27 cellular contexts compared by ENCODE assay signal in the genomic region with DNA sequence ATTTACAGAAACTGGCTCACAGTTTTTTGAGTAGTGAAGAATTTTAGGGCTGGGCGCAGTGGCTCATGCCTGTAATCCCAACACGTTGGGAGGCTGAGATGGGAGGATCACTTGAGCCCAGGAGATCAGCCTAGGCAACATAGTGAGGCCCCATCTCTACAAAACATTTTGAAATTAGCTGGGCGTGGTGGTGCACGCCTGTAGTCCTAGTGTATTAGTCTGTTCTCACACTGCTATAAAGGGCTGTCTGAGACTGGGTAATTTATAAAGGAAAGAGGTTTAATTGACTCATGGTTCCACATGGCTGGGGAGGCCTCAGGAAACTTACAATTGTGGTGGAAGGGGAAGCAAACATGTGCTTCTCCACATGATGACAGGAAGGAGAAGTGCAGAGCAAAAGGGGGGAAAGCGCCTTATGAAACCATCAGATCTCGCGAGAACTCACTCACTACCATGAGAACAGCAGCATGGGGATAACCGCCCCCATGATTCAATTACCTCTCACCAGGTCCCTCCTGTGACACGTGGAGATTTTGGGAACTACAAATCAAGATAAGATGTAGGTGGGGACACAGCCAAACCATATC. TPM values are rescaled to one million over a fixed set of nuclear protein-coding genes. Genes with fewer than 3 reads are reported as not detected.
DNase-seq lines count a peak whose midpoint lies in the region; ATAC-seq and TF ChIP-seq lines count a peak whose summit lies in the region.
"Had no signal": no experiment of that assay in that cellular context is flagged by ENCODE, and none has a peak within 500 bp of the region (broad histone marks: within the 10 kb centered on the region; RNA-seq: fewer than 3 reads in every experiment).

No MANE protein-coding gene starts in this region.

- no peak overlapping the region for H3K4me3 Mint-ChIP-seq in osteocyte (ENCODE audit: unreplicated experiment)
- H3K4me3 Mint-ChIP-seq: activated CD4-positive, alpha-beta memory T cell treated with anti-CD3 and anti-CD28 coated beads for 36 hours; activated T-helper 17 cell treated with anti-CD3 and anti-CD28 coated beads, Interleukin-2, amount 50 U/mL, for 72 hours; effector memory CD8-positive, alpha-beta T cell; mesothelial cell of epicardium; natural killer cell had no signal

- WGBS in GM23248 (ENCODE audit: low coverage in 1 of 2, low lambda C conversion rate in 2 of 2, missing lambda C conversion rate in 2 of 2), 2 experiments = 80 to 81% methylated on average over 9 of the region's 9 CpGs
- 87 to 92% methylated on average over 9 of the region's 9 CpGs for WGBS in aorta, 2 donors

- peaks cover 11% of the 10 kb centered on the region for H3K9me3 Mint-ChIP-seq in osteocyte (ENCODE audit: unreplicated experiment)
- H3K9me3 Mint-ChIP-seq: effector memory CD8-positive, alpha-beta T cell; natural killer cell had no signal

- peak; percentile 5 for DNase-seq in GM23248
- DNase-seq in PC-3 = peak; percentile 14
- no peak for DNase-seq in epithelial cell of prostate (ENCODE audit: low read depth, low spot score)
- no peak for DNase-seq in osteocyte (ENCODE audit: extremely low spot score, unreplicated experiment)
- no peak for DNase-seq in aorta
- no peak for DNase-seq in activated CD4-positive, CD25-positive, alpha-beta regulatory T cell treated with anti-CD3 and anti-CD28 coated beads, Interleukin-2, amount 50 U/mL, for 72 hours
- DNase-seq: activated CD4-positive, alpha-beta memory T cell treated with anti-CD3 and anti-CD28 coated beads for 36 hours; activated naive CD4-positive, alpha-beta T cell treated with anti-CD3 and anti-CD28 coated beads, Interleukin-2, amount 50 U/mL, for 16 hours; effector memory CD8-positive, alpha-beta T cell; hypothalamus; left ventricle myocardium superior; natural killer cell; NCI-H1092; NCI-H1694 treated with DMSO at 0.1 percent for 48 hours; Peyer's patch; retina; stimulated activated CD4-positive, alpha-beta T cell treated with anti-CD3 and anti-CD28 coated beads, Interleukin-2, amount 100 ng/mL, for 24 hours had no signal

- peak overlapping the region; percentile 66 for H3K27ac ChIP-seq in GM23248
- H3K27ac ChIP-seq in PC-3 (ENCODE audit: low read length) = peak overlapping the region; percentile 95
- peak overlapping the region; percentile 86 for H3K27ac ChIP-seq in epithelial cell of prostate
- no peak overlapping the region for H3K27ac ChIP-seq in aorta (ENCODE audit: low read depth in 1 of 2, low read length in 2 of 2)
- H3K27ac ChIP-seq: BLaER1 treated with 17β-estradiol and CSF1 and Interleukin-3, amounts not matched to agents 10 nM and 100 nM; cardiac muscle cell; coronary artery; HL-60; Peyer's patch; SJSA1; tibial nerve had no signal

- H3K79me2 ChIP-seq in GM23248 (ENCODE audit: insufficient read depth) = no peaks in the 10 kb centered on the region
- no peaks in the 10 kb centered on the region for H3K79me2 ChIP-seq in PC-3 (ENCODE audit: low read length)

- H3K4me3 ChIP-seq in GM23248 (no peak overlapping the region), PC-3 (ENCODE audit: low read length) (peak overlapping the region; percentile 41; the same call in 1 of the 2 replicates), aorta (ENCODE audit: low read length in 2 of 2) (no peak overlapping the region)
- H3K4me3 ChIP-seq: BLaER1 treated with 17β-estradiol and CSF1 and Interleukin-3, amounts not matched to agents 10 nM and 100 nM; cardiac muscle cell; coronary artery; Peyer's patch; SJSA1; tibial nerve had no signal

- H3K36me3 Mint-ChIP-seq in osteocyte (ENCODE audit: unreplicated experiment) = no peaks in the 10 kb centered on the region
- H3K36me3 Mint-ChIP-seq: mesothelial cell of epicardium, natural killer cell had no signal

- H3K9me2 ChIP-seq in GM23248 (ENCODE audit: insufficient read depth) = no peaks in the 10 kb centered on the region
- H3K9me2 ChIP-seq in PC-3 (replicated peaks; ENCODE audit: low read length) = no peaks in the 10 kb centered on the region

- H3K4me1 Mint-ChIP-seq in osteocyte (ENCODE audit: unreplicated experiment) = peaks cover 36% of the 10 kb centered on the region
- H3K4me1 Mint-ChIP-seq: activated T-helper 17 cell treated with anti-CD3 and anti-CD28 coated beads, Interleukin-2, amount 50 U/mL, for 72 hours; natural killer cell had no signal

- H3K27ac Mint-ChIP-seq in osteocyte (ENCODE audit: unreplicated experiment) = peak overlapping the region; percentile 92
- H3K27ac Mint-ChIP-seq: activated CD4-positive, alpha-beta memory T cell treated with anti-CD3 and anti-CD28 coated beads for 36 hours; activated T-helper 17 cell treated with anti-CD3 and anti-CD28 coated beads, Interleukin-2, amount 50 U/mL, for 72 hours; effector memory CD8-positive, alpha-beta T cell; natural killer cell had no signal

- POLR2A ChIA-PET in PC-3 (lab: Charles Lee; ENCODE audit: unreplicated experiment) = no interaction called here

- peak; percentile 20 for ATAC-seq in PC-3
- ATAC-seq in GM19328 (IDR thresholded peaks at IDR 0.05; ENCODE audit: unreplicated experiment) = no peak
- no peak for ATAC-seq in aorta (ENCODE audit: low FRiP score)
- ATAC-seq: activated CD4-positive, CD25-positive, alpha-beta regulatory T cell treated with anti-CD3 and anti-CD28 coated beads, Interleukin-2, amount 50 U/mL, for 24 hours; activated T-helper 17 cell treated with anti-CD3 and anti-CD28 coated beads, Interleukin-2, amount 50 U/mL, for 72 hours; effector memory CD8-positive, alpha-beta T cell; left ventricle myocardium superior; natural killer cell had no signal

- no peaks in the 10 kb centered on the region for H3K9me3 ChIP-seq in GM23248 (ENCODE audit: low read depth)
- no peaks in the 10 kb centered on the region for H3K9me3 ChIP-seq in PC-3 (ENCODE audit: low read length)
- no peaks in the 10 kb centered on the region for H3K9me3 ChIP-seq in aorta (ENCODE audit: control insufficient read depth, low read length)
- H3K9me3 ChIP-seq: Peyer's patch, SJSA1, tibial nerve had no signal

- H3K9ac ChIP-seq in GM23248 (no peak overlapping the region), PC-3 (ENCODE audit: low read length) (peak overlapping the region; percentile 54)
- H3K9ac ChIP-seq: BLaER1 treated with 17β-estradiol and CSF1 and Interleukin-3, amounts not matched to agents 10 nM and 100 nM had no signal

- no peaks in the 10 kb centered on the region for H3K36me3 ChIP-seq in GM23248 (ENCODE audit: low read depth)
- no peaks in the 10 kb centered on the region; the same call in 1 of the 2 replicates for H3K36me3 ChIP-seq in PC-3 (ENCODE audit: low read depth, low read length)
- H3K36me3 ChIP-seq in aorta (ENCODE audit: control insufficient read depth in 1 of 2, insufficient read depth in 2 of 2, low read length in 1 of 2) = no peaks in the 10 kb centered on the region
- H3K36me3 ChIP-seq: BLaER1 treated with 17β-estradiol and CSF1 and Interleukin-3, amounts not matched to agents 10 nM and 100 nM; cardiac muscle cell; Peyer's patch; SJSA1; tibial nerve had no signal

- H4K20me1 ChIP-seq in GM23248 (ENCODE audit: insufficient read depth) (no peaks in the 10 kb centered on the region), PC-3 (ENCODE audit: low read length) (no peaks in the 10 kb centered on the region)
- H4K20me1 ChIP-seq: BLaER1 treated with 17β-estradiol and CSF1 and Interleukin-3, amounts not matched to agents 10 nM and 100 nM had no signal

- no TSS peak for BruUV-seq in PC-3 (replicated peaks; lab: Mats Ljungman, UMichigan)

- no peaks in the 10 kb centered on the region for H3K27me3 Mint-ChIP-seq in osteocyte (ENCODE audit: unreplicated experiment)

- no peaks in the 10 kb centered on the region for H3K27me3 ChIP-seq in GM23248 (replicated peaks; ENCODE audit: insufficient read depth)
- H3K27me3 ChIP-seq in PC-3 (ENCODE audit: low read length) = no peaks in the 10 kb centered on the region
- no peaks in the 10 kb centered on the region for H3K27me3 ChIP-seq in aorta (ENCODE audit: control insufficient read depth in 1 of 2, insufficient read depth in 2 of 2, low read length in 1 of 2)
- H3K27me3 ChIP-seq: BLaER1 treated with 17β-estradiol and CSF1 and Interleukin-3, amounts not matched to agents 10 nM and 100 nM; cardiac muscle cell; Peyer's patch; SJSA1; tibial nerve had no signal

- TF ChIP-seq CTCF in PC-3 (conservative IDR thresholded peaks at IDR 0.05; ENCODE audit: low read depth, low read length) (no peak), osteocyte (IDR thresholded peaks at IDR 0.05) (no peak)

- H2AFZ ChIP-seq in GM23248 = peak overlapping the region; percentile 56
- H2AFZ ChIP-seq in PC-3 (ENCODE audit: low read length) = peak overlapping the region; percentile 34

- in situ Hi-C loops in GM23248 (cut with MboI) = no loop called here

- peak overlapping the region; percentile 25 for H3K4me2 ChIP-seq in GM23248 (ENCODE audit: unreplicated experiment)
- peak overlapping the region; percentile 72 for H3K4me2 ChIP-seq in PC-3 (ENCODE audit: low read length)
- H3K4me2 ChIP-seq: BLaER1 treated with 17β-estradiol and CSF1 and Interleukin-3, amounts not matched to agents 10 nM and 100 nM had no signal

- H3F3A ChIP-seq in GM23248 (ENCODE audit: insufficient read depth) (peaks cover 33% of the 10 kb centered on the region), PC-3 (ENCODE audit: low read length, unreplicated experiment) (peaks cover 23% of the 10 kb centered on the region)

- intact Hi-C loops in PC-3 (cut with micrococcal nuclease) = no loop called here
- intact Hi-C loops in aorta (cut with DNase I) = no loop called here

- CTCF ChIA-PET in PC-3 (lab: Charles Lee) = no interaction called here

- H3K4me1 ChIP-seq in GM23248 (ENCODE audit: insufficient read depth) (peaks cover 39% of the 10 kb centered on the region), PC-3 (ENCODE audit: insufficient read depth, low read length) (peaks cover 44% of the 10 kb centered on the region), aorta (ENCODE audit: control insufficient read depth in 1 of 2, insufficient read depth in 2 of 2, low read length in 2 of 2) (no peaks in the 10 kb centered on the region)
- H3K4me1 ChIP-seq: Peyer's patch had no signal

RNA-seq across cellular contexts. Expression of a gene that starts 24.4 kb away (rescaled TPM):
- total RNA-seq in GM23248 (2014; rRNA removed; shearing (Covaris generic)) = 36.5 and 41.3 TPM in 2 replicates
- 1.8 and 2.5 TPM in 2 replicates for polyA plus RNA-seq in GM23248 (2016; fragmentation: Nextera tagmentation; extraction: Ambion mirVana)
- 48.7 and 59.1 TPM in 2 replicates for total RNA-seq in PC-3 (2014; rRNA removed)
- total RNA-seq in osteocyte = 58.4 and 63.2 TPM in 2 replicates
- 10 to 100 TPM; 70.0 to 76.6 TPM for total RNA-seq in aorta
- polyA plus RNA-seq in aorta = 10 to 100 TPM in 1 of 2 donors, 1 to 10 TPM in 1; 8.8 to 21.6 TPM

Comparison
In these comparisons a context has a peak if more than half of its experiments do, and no peak if none do; other contexts are left out.
1. DNase-seq: peak in GM23248 (single experiment) and PC-3 (single experiment); none in epithelial cell of prostate (single experiment), osteocyte (single experiment), aorta (0 of 2) and activated CD4-positive, CD25-positive, alpha-beta regulatory T cell treated with anti-CD3 and anti-CD28 coated beads, Interleukin-2, amount 50 U/mL, for 72 hours (single experiment).
2. H3K27ac ChIP-seq: peak in GM23248 (single experiment), PC-3 (single experiment) and epithelial cell of prostate (single experiment); none in aorta (0 of 2).